16 cellular contexts compared by ENCODE assay signal in the genomic region with DNA sequence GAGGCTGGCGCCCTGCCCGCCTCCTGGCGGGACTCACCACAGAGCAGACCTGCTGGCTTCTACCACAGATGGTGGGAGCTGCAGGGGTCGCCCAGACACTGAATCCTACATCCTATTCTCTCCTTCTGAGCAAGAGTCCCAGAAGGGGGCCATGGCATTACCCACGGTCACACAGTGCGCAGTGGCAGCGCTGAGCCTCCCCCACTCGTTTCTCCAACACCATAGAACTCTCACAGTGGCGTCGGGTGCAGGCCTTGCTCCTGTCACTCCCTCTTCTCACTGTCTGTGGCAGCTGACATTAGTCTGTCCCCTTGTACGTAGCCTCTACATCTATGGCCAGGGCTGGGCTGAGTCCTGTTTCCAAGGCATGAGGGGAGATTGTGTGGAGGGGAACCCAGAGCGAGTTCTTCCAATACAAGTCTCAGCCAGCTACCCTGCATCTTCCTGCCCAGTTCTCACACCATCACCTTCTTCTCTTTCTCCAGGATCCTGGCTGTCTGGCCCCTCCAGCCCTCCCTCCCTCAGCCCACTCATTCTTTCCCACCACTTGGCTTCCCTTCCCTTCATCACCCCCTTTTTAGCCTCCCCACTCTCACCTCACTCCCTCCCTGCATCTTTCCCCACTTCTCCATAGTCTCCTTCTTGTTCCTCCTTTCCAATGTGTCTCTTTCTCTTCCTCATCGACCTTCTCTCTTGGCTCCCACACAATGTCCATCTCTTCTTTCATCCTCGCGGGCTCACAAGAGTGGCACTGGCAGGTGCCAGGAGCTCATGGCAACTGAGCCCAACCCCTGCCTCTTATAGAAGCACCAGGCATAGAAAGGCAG. TPM values are rescaled to one million over a fixed set of nuclear protein-coding genes. Genes with fewer than 3 reads are reported as not detected.
DNase-seq lines count a peak whose midpoint lies in the region; ATAC-seq and TF ChIP-seq lines count a peak whose summit lies in the region.
"Had no signal": no experiment of that assay in that cellular context is flagged by ENCODE, and none has a peak within 500 bp of the region (broad histone marks: within the 10 kb centered on the region; RNA-seq: fewer than 3 reads in every experiment).

No MANE protein-coding gene starts in this region.

- peaks cover 4% of the 10 kb centered on the region for H3K79me1 ChIP-seq in trophoblast cell (ENCODE audit: low read length)

- no peak overlapping the region for H3K23ac ChIP-seq in trophoblast cell (ENCODE audit: low read length)

- H2BK12ac ChIP-seq in trophoblast cell (ENCODE audit: low read length), result no peak overlapping the region

- no peaks in the 10 kb centered on the region for H3K9me3 ChIP-seq in CD4-positive, CD25-positive, alpha-beta regulatory T cell (ENCODE audit: control insufficient read depth in 2 of 2, low read length in 2 of 2)
- H3K9me3 ChIP-seq in trophoblast cell (ENCODE audit: insufficient read depth, low read depth, low read length), result no peaks in the 10 kb centered on the region
- H3K9me3 ChIP-seq: esophagus squamous epithelium had no signal

- no peak overlapping the region for H2AFZ ChIP-seq in trophoblast cell (ENCODE audit: insufficient read depth, low read length, poor library complexity)

- H4K91ac ChIP-seq in trophoblast cell (ENCODE audit: low read depth, low read length), result no peak overlapping the region

- peaks cover 34% of the 10 kb centered on the region for H3K36me3 Mint-ChIP-seq in CD4-positive, CD25-positive, alpha-beta regulatory T cell
- H3K36me3 Mint-ChIP-seq in activated T-helper 17 cell treated with anti-CD3 and anti-CD28 coated beads, Interleukin-2, amount 50 U/mL, for 72 hours (ENCODE audit: low read depth), result peaks cover 85% of the 10 kb centered on the region
- H3K36me3 Mint-ChIP-seq in natural killer cell, result no peaks in the 10 kb centered on the region

- peaks cover 0 to 70% (median 36%) of the 10 kb centered on the region in 4 donors for H3K4me1 Mint-ChIP-seq in CD4-positive, CD25-positive, alpha-beta regulatory T cell
- peaks cover 33% of the 10 kb centered on the region for H3K4me1 Mint-ChIP-seq in activated T-helper 17 cell treated with anti-CD3 and anti-CD28 coated beads, Interleukin-2, amount 50 U/mL, for 72 hours
- peaks cover 30 to 42% of the 10 kb centered on the region in 2 donors for H3K4me1 Mint-ChIP-seq in natural killer cell

- H3K4me3 Mint-ChIP-seq in CD4-positive, CD25-positive, alpha-beta regulatory T cell, result peak overlapping the region in 2 of 4 donors; percentile 55 to 72
- H3K4me3 Mint-ChIP-seq in activated T-helper 17 cell treated with anti-CD3 and anti-CD28 coated beads, Interleukin-2, amount 50 U/mL, for 72 hours, result peak overlapping the region; percentile 2
- no peak overlapping the region for H3K4me3 Mint-ChIP-seq in natural killer cell

- no peaks in the 10 kb centered on the region for H3K9me3 Mint-ChIP-seq in CD4-positive, CD25-positive, alpha-beta regulatory T cell
- no peaks in the 10 kb centered on the region for H3K9me3 Mint-ChIP-seq in activated T-helper 17 cell treated with anti-CD3 and anti-CD28 coated beads, Interleukin-2, amount 50 U/mL, for 72 hours
- H3K9me3 Mint-ChIP-seq in natural killer cell, result no peaks in the 10 kb centered on the region

- ATAC-seq in CD4-positive, CD25-positive, alpha-beta regulatory T cell (ENCODE audit: low read depth in 2 of 2), result no peak
- ATAC-seq in activated T-helper 17 cell treated with anti-CD3 and anti-CD28 coated beads, Interleukin-2, amount 50 U/mL, for 72 hours (replicated peaks), result no peak
- no peak for ATAC-seq in natural killer cell

- H3K14ac ChIP-seq in trophoblast cell (ENCODE audit: low read length), result no peak overlapping the region

- no peak overlapping the region for H3K4me2 ChIP-seq in trophoblast cell (ENCODE audit: low read length)

- TF ChIP-seq CTCF in natural killer cell (IDR thresholded peaks at IDR 0.05), result no peak

- H3K27me3 ChIP-seq in CD4-positive, CD25-positive, alpha-beta regulatory T cell (ENCODE audit: control insufficient read depth, insufficient read depth, low read length), result no peaks in the 10 kb centered on the region
- no peaks in the 10 kb centered on the region for H3K27me3 ChIP-seq in trophoblast cell (ENCODE audit: insufficient read depth, low read length)
- H3K27me3 ChIP-seq: esophagus squamous epithelium had no signal

- H4K8ac ChIP-seq in trophoblast cell (ENCODE audit: low read depth, low read length), result no peak overlapping the region

- no peak overlapping the region for H3K27ac ChIP-seq in CD4-positive, CD25-positive, alpha-beta regulatory T cell (ENCODE audit: insufficient read depth, low read length, poor library complexity, severe bottlenecking)
- H3K27ac ChIP-seq in trophoblast cell (ENCODE audit: low read depth, low read length), result no peak overlapping the region
- H3K27ac ChIP-seq: esophagus squamous epithelium had no signal

- H3K4me1 ChIP-seq in CD4-positive, CD25-positive, alpha-beta regulatory T cell (ENCODE audit: control insufficient read depth, insufficient read depth, low read length, poor library complexity, severe bottlenecking), result peaks cover 62% of the 10 kb centered on the region
- H3K4me1 ChIP-seq in trophoblast cell (ENCODE audit: control insufficient read depth in 1 of 2, insufficient read depth in 2 of 2, low read length in 2 of 2), result peaks cover 10 to 11% of the 10 kb centered on the region in 2 experiments

- no peaks in the 10 kb centered on the region for H3K27me3 Mint-ChIP-seq in CD4-positive, CD25-positive, alpha-beta regulatory T cell
- H3K27me3 Mint-ChIP-seq in activated T-helper 17 cell treated with anti-CD3 and anti-CD28 coated beads, Interleukin-2, amount 50 U/mL, for 72 hours, result no peaks in the 10 kb centered on the region
- no peaks in the 10 kb centered on the region for H3K27me3 Mint-ChIP-seq in natural killer cell (ENCODE audit: low read depth in 2 of 2)

- H3K18ac ChIP-seq in trophoblast cell (ENCODE audit: low read length), result no peak overlapping the region

- no CpG with 5 or more reads among the region's 15 CpGs for WGBS in trophoblast cell (ENCODE audit: extremely low coverage, insufficient coverage, insufficient read length)

- no peak overlapping the region for H2AK5ac ChIP-seq in trophoblast cell (ENCODE audit: low read length)

- no peak overlapping the region for H2BK120ac ChIP-seq in trophoblast cell (ENCODE audit: insufficient read depth, low read length, poor library complexity)

- H3K4me3 ChIP-seq in CD4-positive, CD25-positive, alpha-beta regulatory T cell (ENCODE audit: low read depth, low read length), result no peak overlapping the region
- H3K4me3 ChIP-seq in trophoblast cell (ENCODE audit: low read depth, low read length), result no peak overlapping the region
- H3K4me3 ChIP-seq: esophagus squamous epithelium had no signal

- TF ChIP-seq POLR2A in GM19099 (IDR thresholded peaks at IDR 0.05; ENCODE audit: extremely low read depth, insufficient read length, low read depth), result peak; percentile 5

- no peak for DNase-seq in CD4-positive, CD25-positive, alpha-beta regulatory T cell
- DNase-seq in natural killer cell (no peak), KG1 (lab: John Stamatoyannopoulos, UW) (no peak), trophoblast cell (no peak), HUDEP-2 (lab: John Stamatoyannopoulos, UW; ENCODE audit: unreplicated experiment in 76 of 76) (no peak)
- no peak for DNase-seq in stimulated activated CD8-positive, alpha-beta memory T cell treated with anti-CD3 and anti-CD28 coated beads, Interleukin-4, amount 100 ng/mL, for 48 hours
- DNase-seq: cerebellar nuclear complex; esophagus squamous epithelium; GOT3; NCI-H1092 treated with DMSO at 0.1 percent for 48 hours; NCI-H510A; stimulated activated CD4-positive, alpha-beta T cell treated with anti-CD3 and anti-CD28 coated beads, Interleukin-4, amount 100 ng/mL, for 24 hours had no signal

- H3K4ac ChIP-seq in trophoblast cell (ENCODE audit: low read depth, low read length), result no peak overlapping the region

- H3K27ac Mint-ChIP-seq in CD4-positive, CD25-positive, alpha-beta regulatory T cell, result peak overlapping the region; percentile 48 to 95 (median 54)
- peak overlapping the region; percentile 58 for H3K27ac Mint-ChIP-seq in activated T-helper 17 cell treated with anti-CD3 and anti-CD28 coated beads, Interleukin-2, amount 50 U/mL, for 72 hours
- peak overlapping the region; percentile 50 to 61 for H3K27ac Mint-ChIP-seq in natural killer cell

- peaks cover 7% of the 10 kb centered on the region for H3K79me2 ChIP-seq in trophoblast cell (ENCODE audit: control insufficient read depth, insufficient read depth, low read length, poor library complexity)

- intact Hi-C loops in natural killer cell (cut with micrococcal nuclease), result loop anchor here (5.0 to 10.0 kb wide), 2 partner anchors 134 to 291 kb away; partner anchors contain the start of genes GPATCH8 and GRN

- peaks cover 47% of the 10 kb centered on the region for H3K36me3 ChIP-seq in CD4-positive, CD25-positive, alpha-beta regulatory T cell (ENCODE audit: control insufficient read depth, insufficient read depth, low read length)
- peaks cover 68 to 80% of the 10 kb centered on the region in 2 experiments for H3K36me3 ChIP-seq in trophoblast cell (ENCODE audit: control insufficient read depth in 1 of 2, insufficient read depth in 2 of 2, low read length in 2 of 2)

- H3K9ac ChIP-seq in trophoblast cell (ENCODE audit: low read length), result no peak overlapping the region

- no peak overlapping the region for H4K12ac ChIP-seq in trophoblast cell (ENCODE audit: low read depth, low read length)

- no peak overlapping the region for H2BK5ac ChIP-seq in trophoblast cell (ENCODE audit: low read depth, low read length, poor library complexity)

RNA-seq across cellular contexts. Expression of gene UBTF, which starts 5.9 kb away (rescaled TPM):
- 104 TPM for total RNA-seq in CD4-positive, CD25-positive, alpha-beta regulatory T cell
- polyA plus RNA-seq in CD4-positive, CD25-positive, alpha-beta regulatory T cell, result 10 to 100 TPM; 22.3 to 28.5 (median 26.5) TPM
- total RNA-seq in activated T-helper 17 cell treated with anti-CD3 and anti-CD28 coated beads, Interleukin-2, amount 50 U/mL, for 72 hours, result 100 to 1,000 TPM in 1 of 2 donors, 10 to 100 TPM in 1; 94.2 to 135 TPM
- 100 to 1,000 TPM; 132 to 169 (median 168) TPM for total RNA-seq in natural killer cell
- polyA plus RNA-seq in trophoblast cell (2013), result 57.0 and 58.2 TPM in 2 replicates

RNA-seq across cellular contexts. Expression of gene ATXN7L3, which starts 13.9 kb away (rescaled TPM):
- total RNA-seq in CD4-positive, CD25-positive, alpha-beta regulatory T cell, result 103 TPM
- polyA plus RNA-seq in CD4-positive, CD25-positive, alpha-beta regulatory T cell, result 10 to 100 TPM; 10.3 to 16.1 (median 12.6) TPM
- total RNA-seq in activated T-helper 17 cell treated with anti-CD3 and anti-CD28 coated beads, Interleukin-2, amount 50 U/mL, for 72 hours, result 10 to 100 TPM; 65.5 to 89.1 TPM
- 100 to 1,000 TPM in 2 of 3 donors, 10 to 100 TPM in 1; 87.6 to 112 (median 109) TPM for total RNA-seq in natural killer cell
- 78.0 and 80.6 TPM in 2 replicates for polyA plus RNA-seq in trophoblast cell (2013)

RNA-seq across cellular contexts. Expression of gene TMUB2, which starts 26.8 kb away (rescaled TPM):
- 67.7 TPM for total RNA-seq in CD4-positive, CD25-positive, alpha-beta regulatory T cell
- 10 to 100 TPM; 31.7 to 43.7 (median 34.5) TPM for polyA plus RNA-seq in CD4-positive, CD25-positive, alpha-beta regulatory T cell
- 10 to 100 TPM; 26.6 to 39.6 TPM for total RNA-seq in activated T-helper 17 cell treated with anti-CD3 and anti-CD28 coated beads, Interleukin-2, amount 50 U/mL, for 72 hours
- total RNA-seq in natural killer cell, result 10 to 100 TPM; 40.4 to 48.2 (median 41.0) TPM
- 36.3 and 39.2 TPM in 2 replicates for polyA plus RNA-seq in trophoblast cell (2013)

RNA-seq across cellular contexts. Expression of gene ASB16, which starts 43.1 kb away (rescaled TPM):
- total RNA-seq in CD4-positive, CD25-positive, alpha-beta regulatory T cell, result not detected
- polyA plus RNA-seq in CD4-positive, CD25-positive, alpha-beta regulatory T cell, result under 1 TPM in 2 of 4 donors, not detected in 2; 0.09 to 0.16 TPM
- under 1 TPM; 0.22 to 0.58 TPM for total RNA-seq in activated T-helper 17 cell treated with anti-CD3 and anti-CD28 coated beads, Interleukin-2, amount 50 U/mL, for 72 hours
- total RNA-seq in natural killer cell, result not detected
- polyA plus RNA-seq in trophoblast cell (2013), result 0.30 and 0.35 TPM in 2 replicates
- total RNA-seq: renal cortical epithelial cell had no signal

RNA-seq across cellular contexts. Expression of gene SLC4A1, which starts 54.3 kb away (rescaled TPM):
- total RNA-seq in CD4-positive, CD25-positive, alpha-beta regulatory T cell, result not detected
- polyA plus RNA-seq in CD4-positive, CD25-positive, alpha-beta regulatory T cell, result not detected
- not detected for total RNA-seq in activated T-helper 17 cell treated with anti-CD3 and anti-CD28 coated beads, Interleukin-2, amount 50 U/mL, for 72 hours
- total RNA-seq in natural killer cell, result not detected
- 0.01 and 0.03 TPM in 2 replicates for polyA plus RNA-seq in trophoblast cell (2013)
- total RNA-seq: esophagus squamous epithelium, HT-29, renal cortical epithelial cell had no signal
